Comparison of ENCODE assay signal across 21 cellular contexts in the genomic region with DNA sequence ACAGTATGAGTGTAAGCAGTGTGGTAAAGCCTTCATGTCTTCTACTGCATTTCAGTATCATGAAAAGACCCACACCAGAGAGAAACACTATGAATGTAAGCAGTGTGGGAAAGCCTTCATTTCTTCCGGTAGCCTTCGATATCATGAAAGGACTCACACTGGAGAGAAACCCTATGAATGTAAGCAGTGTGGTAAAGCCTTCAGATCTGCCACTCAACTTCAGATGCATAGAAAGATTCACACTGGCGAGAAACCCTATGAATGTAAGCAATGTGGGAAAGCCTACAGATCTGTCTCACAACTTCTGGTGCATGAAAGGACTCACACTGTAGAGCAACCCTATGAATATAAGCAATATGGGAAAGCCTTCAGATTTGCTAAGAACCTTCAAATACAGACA. TPM values are rescaled to one million over a fixed set of nuclear protein-coding genes. Genes with fewer than 3 reads are reported as not detected.
A peak's percentile ranks its signal among the peaks of the same experiment; 100 is the strongest.
DNase-seq lines count a peak whose midpoint lies in the region; ATAC-seq and TF ChIP-seq lines count a peak whose summit lies in the region.
"Had no signal": no experiment of that assay in that cellular context is flagged by ENCODE, and none has a peak within 500 bp of the region (broad histone marks: within the 10 kb centered on the region; RNA-seq: fewer than 3 reads in every experiment).

No MANE protein-coding gene starts in this region.

- TF ChIP-seq CTCF in PC-3 (conservative IDR thresholded peaks at IDR 0.05; ENCODE audit: low read depth, low read length) (no peak), Peyer's patch (IDR thresholded peaks at IDR 0.05) (no peak)

- H3K27ac ChIP-seq in PC-3 (ENCODE audit: low read length) (no peak overlapping the region), Peyer's patch (no peak overlapping the region)
- H3K27ac ChIP-seq: ascending aorta, cardiac muscle cell, prostate gland, SK-N-MC had no signal

- H3K27ac Mint-ChIP-seq in memory B cell = peak overlapping the region; percentile 35
- H3K27ac Mint-ChIP-seq: activated naive CD8-positive, alpha-beta T cell treated with anti-CD3 and anti-CD28 coated beads for 36 hours; activated T-helper 2 cell treated with anti-CD3 and anti-CD28 coated beads, Interferon-gamma antibody, Interleukin-2, Interleukin-4, amounts not matched to agents 10 μg/mL and 5 μg/mL and 100 μg/mL, durations not matched to agents 14 hours and 24 hours and 36 hours; stimulated activated memory B cell treated with anti-CD40 and anti-IgM and Interleukin-4, amounts not matched to agents 10 μg/mL and 1 μg/mL and 100 μg/mL, for 72 hours; T-helper 1 cell treated with Interleukin-12 subunit alpha and Interleukin-12 subunit beta and Interleukin-4 antibody, amounts not matched to agents 30 μg/mL and 1 μg/mL, for 36 hours had no signal

- peaks cover 12% of the 10 kb centered on the region for H3K9me3 Mint-ChIP-seq in memory B cell

- intact Hi-C loops in PC-3 (cut with micrococcal nuclease) = no loop called here

- DNase-seq in PC-3 (no peak), memory B cell (ENCODE audit: low spot score in 2 of 2) (no peak), cerebellar cortex (ENCODE audit: low spot score) (no peak), Peyer's patch (no peak), ecto neural progenitor cell (ENCODE audit: low spot score) (no peak)
- DNase-seq: activated CD4-positive, alpha-beta T cell treated with anti-CD3 and anti-CD28 coated beads, Interleukin-2, amount 50 U/mL, for 48 hours; activated naive CD8-positive, alpha-beta T cell treated with anti-CD3 and anti-CD28 coated beads for 36 hours; cortex of kidney; HCEC 1CT; NCI-H146; stimulated activated CD4-positive, alpha-beta T cell treated with anti-CD3 and anti-CD28 coated beads, Interleukin-4, amount 100 ng/mL, for 4 hours had no signal

- H3K9ac ChIP-seq in PC-3 (ENCODE audit: low read length) = no peak overlapping the region

- no peak overlapping the region for H3K4me3 Mint-ChIP-seq in memory B cell
- H3K4me3 Mint-ChIP-seq: activated naive CD8-positive, alpha-beta T cell treated with anti-CD3 and anti-CD28 coated beads for 36 hours; stimulated activated memory B cell treated with anti-CD40 and anti-IgM and Interleukin-4, amounts not matched to agents 10 μg/mL and 1 μg/mL and 100 μg/mL, for 72 hours; T-helper 1 cell treated with Interleukin-12 subunit alpha and Interleukin-12 subunit beta and Interleukin-4 antibody, amounts not matched to agents 30 μg/mL and 1 μg/mL, for 36 hours had no signal

- H3K27me3 ChIP-seq in PC-3 (ENCODE audit: low read length) (no peaks in the 10 kb centered on the region), Peyer's patch (no peaks in the 10 kb centered on the region)
- H3K27me3 ChIP-seq: ascending aorta, cardiac muscle cell had no signal

- no peak overlapping the region for H2AFZ ChIP-seq in PC-3 (ENCODE audit: low read length)

- POLR2A ChIA-PET in PC-3 (lab: Charles Lee; ENCODE audit: unreplicated experiment) = no interaction called here

- H3K4me1 ChIP-seq in PC-3 (ENCODE audit: insufficient read depth, low read length) = no peaks in the 10 kb centered on the region
- H3K4me1 ChIP-seq in Peyer's patch = no peaks in the 10 kb centered on the region
- H3K4me1 ChIP-seq: ascending aorta, prostate gland had no signal

- H3K4me2 ChIP-seq in PC-3 (ENCODE audit: low read length) = no peak overlapping the region

- H4K20me1 ChIP-seq in PC-3 (ENCODE audit: low read length) = no peaks in the 10 kb centered on the region

- H3K79me2 ChIP-seq in PC-3 (ENCODE audit: low read length) = no peaks in the 10 kb centered on the region

- no TSS peak for BruUV-seq in PC-3 (replicated peaks; lab: Mats Ljungman, UMichigan)

- TF ChIP-seq POLR2A in Peyer's patch (IDR thresholded peaks at IDR 0.05) = no peak

- peaks cover 44% of the 10 kb centered on the region for H3K36me3 Mint-ChIP-seq in memory B cell

- CTCF ChIA-PET in PC-3 (lab: Charles Lee) = no interaction called here

- no peaks in the 10 kb centered on the region for H3F3A ChIP-seq in PC-3 (ENCODE audit: low read length, unreplicated experiment)

- H3K9me3 ChIP-seq in PC-3 (ENCODE audit: low read length) (peaks cover 76% of the 10 kb centered on the region), Peyer's patch (peaks cover 0 to 89% (median 32%) of the 10 kb centered on the region in 4 donors)

- H3K36me3 ChIP-seq in PC-3 (ENCODE audit: low read depth, low read length) (peaks cover 65% of the 10 kb centered on the region), Peyer's patch (peaks cover 7 to 60% (median 12%) of the 10 kb centered on the region in 3 donors)

- no peaks in the 10 kb centered on the region for H3K27me3 Mint-ChIP-seq in memory B cell
- H3K27me3 Mint-ChIP-seq: activated naive CD8-positive, alpha-beta T cell treated with anti-CD3 and anti-CD28 coated beads for 36 hours; stimulated activated memory B cell treated with anti-CD40 and anti-IgM and Interleukin-4, amounts not matched to agents 10 μg/mL and 1 μg/mL and 100 μg/mL, for 72 hours had no signal

- H3K4me1 Mint-ChIP-seq in memory B cell = no peaks in the 10 kb centered on the region
- H3K4me1 Mint-ChIP-seq: activated naive CD8-positive, alpha-beta T cell treated with anti-CD3 and anti-CD28 coated beads for 36 hours; stimulated activated memory B cell treated with anti-CD40 and anti-IgM and Interleukin-4, amounts not matched to agents 10 μg/mL and 1 μg/mL and 100 μg/mL, for 72 hours had no signal

- no peaks in the 10 kb centered on the region for H3K9me2 ChIP-seq in PC-3 (replicated peaks; ENCODE audit: low read length)

- ATAC-seq in PC-3 (no peak), memory B cell (ENCODE audit: low read depth) (no peak)
- ATAC-seq: activated CD4-positive, CD25-positive, alpha-beta regulatory T cell treated with anti-CD3 and anti-CD28 coated beads, Interleukin-2, amount 50 U/mL, for 24 hours; sciatic nerve; stimulated activated memory B cell treated with anti-CD40 and anti-IgM and Interleukin-4, amounts not matched to agents 10 μg/mL and 1 μg/mL and 100 μg/mL, for 72 hours had no signal

- H3K4me3 ChIP-seq in PC-3 (ENCODE audit: low read length) (peak overlapping the region; percentile 24; the same call in 1 of the 2 replicates), Peyer's patch (no peak overlapping the region)
- H3K4me3 ChIP-seq: ascending aorta, cardiac muscle cell, prostate gland, SK-N-MC had no signal

RNA-seq across cellular contexts. Expression of a gene that starts 12.8 kb away (rescaled TPM):
- total RNA-seq in PC-3 (2014; rRNA removed) (4.0 and 4.7 TPM in 2 replicates), Peyer's patch (10 to 100 TPM in 1 of 4 donors, 1 to 10 TPM in 3; 7.0 to 16.5 (median 9.6) TPM)
- total RNA-seq: NCI-H460 had no signal

RNA-seq across cellular contexts. Expression of a gene that starts 24.6 kb away (rescaled TPM):
- total RNA-seq in PC-3 (2014; rRNA removed) (0.23 and 1.9 TPM in 2 replicates), Peyer's patch (not detected)
- total RNA-seq: ascending aorta, cardiac muscle cell, NCI-H460, prostate gland had no signal

RNA-seq across cellular contexts. Expression of a gene that starts 41.9 kb away (rescaled TPM):
- 5.4 and 7.8 TPM in 2 replicates for total RNA-seq in PC-3 (2014; rRNA removed)
- 1 to 10 TPM in 2 of 4 donors, under 1 TPM in 1, not detected in 1; 0.35 to 3.5 (median 1.7) TPM for total RNA-seq in Peyer's patch
- total RNA-seq: ascending aorta, NCI-H460 had no signal
